8 cellular contexts compared by ENCODE assay signal in genomic region chr17:16204763-16205162, GRCh38. TPM values are rescaled to one million over a fixed set of nuclear protein-coding genes. Genes with fewer than 3 reads are reported as not detected.
A peak's percentile ranks its signal among the peaks of the same experiment; 100 is the strongest.
DNase-seq lines count a peak whose midpoint lies in the region; ATAC-seq and TF ChIP-seq lines count a peak whose summit lies in the region.
"Not testable (repeated sequence)": the region's sequence is repeated elsewhere in the genome, so short reads cannot be mapped to it uniquely, and the experiment has no call there.

No MANE protein-coding gene starts in this region.

- ATAC-seq in activated naive CD4-positive, alpha-beta T cell treated with anti-CD3 and anti-CD28 coated beads, Interleukin-2, amount 50 U/mL, for 72 hours; effector memory CD8-positive, alpha-beta T cell (replicated peaks); naive thymus-derived CD4-positive, alpha-beta T cell; gastrocnemius medialis: not testable (repeated sequence)

- intact Hi-C loops in activated CD4-positive, alpha-beta memory T cell treated with anti-CD3 and anti-CD28 coated beads for 36 hours (cut with micrococcal nuclease); naive thymus-derived CD4-positive, alpha-beta T cell (cut with micrococcal nuclease); gastrocnemius medialis (cut with DNase I; ENCODE audit: low total_unique reads): not testable (repeated sequence)

- H3K4me1 ChIP-seq in CD8-positive, alpha-beta memory T cell (ENCODE audit: insufficient read depth, low read length): peaks cover 21% of the 10 kb centered on the region
- H3K4me1 ChIP-seq in OCI-LY1 (ENCODE audit: insufficient read depth, low read length, severe bottlenecking) (peaks cover 55% of the 10 kb centered on the region), gastrocnemius medialis (peaks cover 68% of the 10 kb centered on the region in 2 donors)
- not testable (repeated sequence) for H3K4me1 ChIP-seq in naive thymus-derived CD4-positive, alpha-beta T cell (ENCODE audit: control insufficient read depth in 2 of 2, insufficient read depth in 2 of 2, low read length in 2 of 2)

- CTCF ChIA-PET in CD8-positive, alpha-beta memory T cell (lab: Charles Lee): interaction anchor here (1.4 kb wide), 1 partner anchor 9 kb away, joined by 4 read pairs; no protein-coding TSS in a partner anchor
- CTCF ChIA-PET in activated CD4-positive, alpha-beta memory T cell treated with anti-CD3 and anti-CD28 coated beads for 36 hours (lab: Charles Lee); naive thymus-derived CD4-positive, alpha-beta T cell (lab: Charles Lee): not testable (repeated sequence)

- not testable (repeated sequence) for H3K9ac ChIP-seq in OCI-LY1 (ENCODE audit: low read length)

- peaks cover 92% of the 10 kb centered on the region for H3K79me2 ChIP-seq in OCI-LY1 (ENCODE audit: insufficient read depth, low read length)

- H3F3A ChIP-seq in OCI-LY1 (ENCODE audit: insufficient read depth, low read length): not testable (repeated sequence)

- not testable (repeated sequence) for H3K27me3 Mint-ChIP-seq in CD8-positive, alpha-beta memory T cell; activated CD4-positive, alpha-beta memory T cell treated with anti-CD3 and anti-CD28 coated beads for 36 hours; effector memory CD8-positive, alpha-beta T cell; naive thymus-derived CD4-positive, alpha-beta T cell

- not testable (repeated sequence) for H3K4me3 ChIP-seq in CD8-positive, alpha-beta memory T cell (ENCODE audit: low read length); OCI-LY1 (ENCODE audit: low read depth, low read length, poor library complexity, severe bottlenecking); naive thymus-derived CD4-positive, alpha-beta T cell (ENCODE audit: low read length); gastrocnemius medialis

- POLR2A ChIA-PET in CD8-positive, alpha-beta memory T cell (lab: Charles Lee): interaction anchor here (1.8 kb wide), 1 partner anchor 11 kb away, joined by 6 read pairs; the partner anchor contains the start of gene NCOR1
- POLR2A ChIA-PET in activated CD4-positive, alpha-beta memory T cell treated with anti-CD3 and anti-CD28 coated beads for 36 hours (lab: Charles Lee): not testable (repeated sequence)
- POLR2A ChIA-PET in naive thymus-derived CD4-positive, alpha-beta T cell (lab: Charles Lee): interaction anchor here (0.7 kb wide), 1 partner anchor 205 kb away, joined by 4 read pairs; the partner anchor contains the start of genes TTC19 and ZSWIM7

- H3K27ac Mint-ChIP-seq in CD8-positive, alpha-beta memory T cell: peak overlapping the region in 7 of 8 donors; percentile 14 to 74 (median 37)
- peak overlapping the region; percentile 52 for H3K27ac Mint-ChIP-seq in activated CD4-positive, alpha-beta memory T cell treated with anti-CD3 and anti-CD28 coated beads for 36 hours
- peak overlapping the region; percentile 22 to 69 for H3K27ac Mint-ChIP-seq in activated naive CD4-positive, alpha-beta T cell treated with anti-CD3 and anti-CD28 coated beads, Interleukin-2, amount 50 U/mL, for 72 hours
- H3K27ac Mint-ChIP-seq in effector memory CD8-positive, alpha-beta T cell: peak overlapping the region; percentile 66 to 70
- peak overlapping the region in 7 of 9 donors; percentile 35 to 89 (median 69) for H3K27ac Mint-ChIP-seq in naive thymus-derived CD4-positive, alpha-beta T cell

- H3K36me3 ChIP-seq in CD8-positive, alpha-beta memory T cell (ENCODE audit: insufficient read depth, low read length); OCI-LY1 (ENCODE audit: insufficient read depth, low read length); naive thymus-derived CD4-positive, alpha-beta T cell (ENCODE audit: control insufficient read depth in 2 of 3, insufficient read depth in 3 of 3, low read length in 3 of 3); gastrocnemius medialis: not testable (repeated sequence)

- not testable (repeated sequence) for H2AFZ ChIP-seq in OCI-LY1 (ENCODE audit: low read length)

- H3K27me3 ChIP-seq in CD8-positive, alpha-beta memory T cell (ENCODE audit: insufficient read depth, low read length, poor library complexity, severe bottlenecking); OCI-LY1 (ENCODE audit: insufficient read depth, low read length); naive thymus-derived CD4-positive, alpha-beta T cell (ENCODE audit: control insufficient read depth in 2 of 2, insufficient read depth in 2 of 2, low read length in 2 of 2); gastrocnemius medialis: not testable (repeated sequence)

- not testable (repeated sequence) for H3K36me3 Mint-ChIP-seq in CD8-positive, alpha-beta memory T cell; activated CD4-positive, alpha-beta memory T cell treated with anti-CD3 and anti-CD28 coated beads for 36 hours; activated naive CD4-positive, alpha-beta T cell treated with anti-CD3 and anti-CD28 coated beads, Interleukin-2, amount 50 U/mL, for 72 hours; effector memory CD8-positive, alpha-beta T cell (ENCODE audit: insufficient read depth); naive thymus-derived CD4-positive, alpha-beta T cell

- not testable (repeated sequence) for H3K9me3 Mint-ChIP-seq in CD8-positive, alpha-beta memory T cell; activated CD4-positive, alpha-beta memory T cell treated with anti-CD3 and anti-CD28 coated beads for 36 hours; activated naive CD4-positive, alpha-beta T cell treated with anti-CD3 and anti-CD28 coated beads, Interleukin-2, amount 50 U/mL, for 72 hours; effector memory CD8-positive, alpha-beta T cell; naive thymus-derived CD4-positive, alpha-beta T cell

- TF ChIP-seq CTCF in 22Rv1 (IDR thresholded peaks at IDR 0.05); OCI-LY1 (IDR thresholded peaks at IDR 0.05; ENCODE audit: low read length); gastrocnemius medialis (IDR thresholded peaks at IDR 0.05 in 4 of 5, conservative IDR thresholded peaks at IDR 0.05 in 1 of 5): not testable (repeated sequence)

- in situ Hi-C loops in gastrocnemius medialis (cut with MboI; ENCODE audit: low sequenced_read_pairs in 4 of 4): not testable (repeated sequence)

- TF ChIP-seq POLR2A in gastrocnemius medialis (IDR thresholded peaks at IDR 0.05): not testable (repeated sequence)

- peak overlapping the region in 3 of 7 donors; percentile 3 to 19 (median 8) for H3K4me3 Mint-ChIP-seq in CD8-positive, alpha-beta memory T cell
- H3K4me3 Mint-ChIP-seq in activated CD4-positive, alpha-beta memory T cell treated with anti-CD3 and anti-CD28 coated beads for 36 hours: not testable (repeated sequence)
- H3K4me3 Mint-ChIP-seq in effector memory CD8-positive, alpha-beta T cell: peak overlapping the region; percentile 14 to 55
- peak overlapping the region in 7 of 10 donors; percentile 9 to 66 (median 32) for H3K4me3 Mint-ChIP-seq in naive thymus-derived CD4-positive, alpha-beta T cell

- H3K9me3 ChIP-seq in CD8-positive, alpha-beta memory T cell (ENCODE audit: low read length); OCI-LY1 (ENCODE audit: low read length); naive thymus-derived CD4-positive, alpha-beta T cell (ENCODE audit: control insufficient read depth in 2 of 3, low read length in 3 of 3); gastrocnemius medialis: not testable (repeated sequence)

- peak overlapping the region; percentile 23; the same call in 1 of the 2 replicates for H3K4me2 ChIP-seq in OCI-LY1 (ENCODE audit: low read length)

- not testable (repeated sequence) for H3K9me2 ChIP-seq in OCI-LY1 (ENCODE audit: low read depth, low read length)

- not testable (repeated sequence) for DNase-seq in CD8-positive, alpha-beta memory T cell; activated CD4-positive, alpha-beta memory T cell treated with anti-CD3 and anti-CD28 coated beads for 36 hours; activated naive CD4-positive, alpha-beta T cell treated with anti-CD3 and anti-CD28 coated beads, Interleukin-2, amount 50 U/mL, for 72 hours (ENCODE audit: low spot score in 2 of 2); effector memory CD8-positive, alpha-beta T cell; naive thymus-derived CD4-positive, alpha-beta T cell; gastrocnemius medialis

- peaks cover 63 to 79% (median 63%) of the 10 kb centered on the region in 3 donors for H3K4me1 Mint-ChIP-seq in CD8-positive, alpha-beta memory T cell
- H3K4me1 Mint-ChIP-seq in activated CD4-positive, alpha-beta memory T cell treated with anti-CD3 and anti-CD28 coated beads for 36 hours (ENCODE audit: low read depth): peaks cover 52% of the 10 kb centered on the region
- H3K4me1 Mint-ChIP-seq in effector memory CD8-positive, alpha-beta T cell (ENCODE audit: low read depth in 2 of 2): peaks cover 33 to 68% of the 10 kb centered on the region in 2 donors
- peaks cover 28 to 80% (median 66%) of the 10 kb centered on the region in 7 donors for H3K4me1 Mint-ChIP-seq in naive thymus-derived CD4-positive, alpha-beta T cell

- peak overlapping the region; percentile 70 for H3K27ac ChIP-seq in 22Rv1
- not testable (repeated sequence) for H3K27ac ChIP-seq in CD8-positive, alpha-beta memory T cell (ENCODE audit: low read depth, low read length); naive thymus-derived CD4-positive, alpha-beta T cell (ENCODE audit: low read depth, low read length)
- H3K27ac ChIP-seq in OCI-LY1 (ENCODE audit: low read depth, low read length, poor library complexity, severe bottlenecking): peak overlapping the region; percentile 59
- H3K27ac ChIP-seq in gastrocnemius medialis: peak overlapping the region; percentile 39 to 80 (median 74)

- not testable (repeated sequence) for H4K20me1 ChIP-seq in OCI-LY1 (ENCODE audit: insufficient read depth, low read length)

RNA-seq across cellular contexts. Expression of gene NCOR1, which starts 10.6 kb away (rescaled TPM):
- 100 to 1,000 TPM; 146 to 147 TPM for total RNA-seq in CD8-positive, alpha-beta memory T cell
- 158 TPM for polyA plus RNA-seq in CD8-positive, alpha-beta memory T cell
- 100 to 1,000 TPM; 104 to 112 TPM for total RNA-seq in activated CD4-positive, alpha-beta memory T cell treated with anti-CD3 and anti-CD28 coated beads for 36 hours
- 100 to 1,000 TPM; 143 to 153 TPM for total RNA-seq in activated naive CD4-positive, alpha-beta T cell treated with anti-CD3 and anti-CD28 coated beads, Interleukin-2, amount 50 U/mL, for 72 hours
- total RNA-seq in naive thymus-derived CD4-positive, alpha-beta T cell: 100 to 1,000 TPM; 131 to 169 (median 149) TPM
- polyA plus RNA-seq in naive thymus-derived CD4-positive, alpha-beta T cell: 100 to 1,000 TPM in 1 of 2 donors, 10 to 100 TPM in 1; 75.8 to 165 TPM
- 100 to 1,000 TPM; 122 to 152 (median 132) TPM for total RNA-seq in gastrocnemius medialis

RNA-seq across cellular contexts. Expression of gene PIGL, which starts 12.2 kb away (rescaled TPM):
- total RNA-seq in CD8-positive, alpha-beta memory T cell: 10 to 100 TPM; 26.3 to 27.1 TPM
- 12.9 TPM for polyA plus RNA-seq in CD8-positive, alpha-beta memory T cell
- 10 to 100 TPM; 31.6 to 33.7 TPM for total RNA-seq in activated CD4-positive, alpha-beta memory T cell treated with anti-CD3 and anti-CD28 coated beads for 36 hours
- 10 to 100 TPM; 39.2 to 40.2 TPM for total RNA-seq in activated naive CD4-positive, alpha-beta T cell treated with anti-CD3 and anti-CD28 coated beads, Interleukin-2, amount 50 U/mL, for 72 hours
- 10 to 100 TPM; 34.1 to 82.5 (median 75.3) TPM for total RNA-seq in naive thymus-derived CD4-positive, alpha-beta T cell
- 10 to 100 TPM; 12.3 to 15.2 TPM for polyA plus RNA-seq in naive thymus-derived CD4-positive, alpha-beta T cell
- total RNA-seq in gastrocnemius medialis: 1 to 10 TPM; 6.2 to 7.4 (median 7.0) TPM
